In the genomic region with DNA sequence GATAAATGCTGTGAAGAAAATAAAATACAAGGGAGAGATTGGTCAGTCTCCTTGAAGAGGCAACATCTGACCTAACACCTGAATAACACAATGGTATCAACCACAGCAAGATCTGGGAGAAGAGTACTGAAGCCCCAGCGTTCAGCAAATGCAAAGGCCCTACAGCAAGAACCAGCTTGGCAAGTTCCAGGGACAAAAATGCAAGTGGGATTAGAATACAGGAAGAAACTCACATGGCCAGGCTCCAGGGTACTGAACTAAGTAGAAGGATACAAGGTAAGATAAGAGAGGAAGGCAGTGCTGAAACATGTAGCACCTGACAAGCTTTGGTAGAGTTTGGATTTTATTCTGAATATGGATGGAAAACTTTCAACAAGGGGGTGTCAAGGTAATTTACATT, we compare ENCODE assay signal across 1 cellular context.
TF ChIP-seq lines count a peak whose summit lies in the region.

No MANE protein-coding gene starts in this region.

TF ChIP-seq in HepG2, 621 proteins besides CTCF, POLR2A, EP300 and RAD21:
- TF ChIP-seq TAF15 (IDR thresholded peaks at IDR 0.05; ENCODE audit: low read depth, low read length, poor library complexity, severe bottlenecking) = no peak
- TF ChIP-seq THYN1 (CRISPR knock-in tag; IDR thresholded peaks at IDR 0.05; ENCODE audit: borderline replicate concordance, low read depth) = no peak
- no peak for TF ChIP-seq ZNF33B (CRISPR knock-in tag; IDR thresholded peaks at IDR 0.05)
- TF ChIP-seq ZNF609 (CRISPR knock-in tag; IDR thresholded peaks at IDR 0.05; ENCODE audit: borderline replicate concordance) = no peak
- no peak for TF ChIP-seq AFF4 (CRISPR knock-in tag; IDR thresholded peaks at IDR 0.05)
- no peak for TF ChIP-seq ZNF772 (CRISPR knock-in tag; IDR thresholded peaks at IDR 0.05)
- TF ChIP-seq ZNF335 (CRISPR knock-in tag; IDR thresholded peaks at IDR 0.05) = no peak
- no peak for TF ChIP-seq POGK (CRISPR knock-in tag; conservative IDR thresholded peaks at IDR 0.05)
- TF ChIP-seq, protein P1, sequence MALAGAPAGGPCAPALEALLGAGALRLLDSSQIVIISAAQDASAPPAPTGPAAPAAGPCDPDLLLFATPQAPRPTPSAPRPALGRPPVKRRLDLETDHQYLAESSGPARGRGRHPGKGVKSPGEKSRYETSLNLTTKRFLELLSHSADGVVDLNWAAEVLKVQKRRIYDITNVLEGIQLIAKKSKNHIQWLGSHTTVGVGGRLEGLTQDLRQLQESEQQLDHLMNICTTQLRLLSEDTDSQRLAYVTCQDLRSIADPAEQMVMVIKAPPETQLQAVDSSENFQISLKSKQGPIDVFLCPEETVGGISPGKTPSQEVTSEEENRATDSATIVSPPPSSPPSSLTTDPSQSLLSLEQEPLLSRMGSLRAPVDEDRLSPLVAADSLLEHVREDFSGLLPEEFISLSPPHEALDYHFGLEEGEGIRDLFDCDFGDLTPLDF (CRISPR knock-in tag; IDR thresholded peaks at IDR 0.05) = no peak
- no peak for TF ChIP-seq MEF2D (CRISPR knock-in tag; IDR thresholded peaks at IDR 0.05)
- no peak for TF ChIP-seq PTBP1 (IDR thresholded peaks at IDR 0.05; ENCODE audit: low read depth, low read length, poor library complexity, severe bottlenecking)
- no peak for TF ChIP-seq KLF12 (CRISPR knock-in tag; IDR thresholded peaks at IDR 0.05; ENCODE audit: borderline replicate concordance)
- TF ChIP-seq, protein P2, sequence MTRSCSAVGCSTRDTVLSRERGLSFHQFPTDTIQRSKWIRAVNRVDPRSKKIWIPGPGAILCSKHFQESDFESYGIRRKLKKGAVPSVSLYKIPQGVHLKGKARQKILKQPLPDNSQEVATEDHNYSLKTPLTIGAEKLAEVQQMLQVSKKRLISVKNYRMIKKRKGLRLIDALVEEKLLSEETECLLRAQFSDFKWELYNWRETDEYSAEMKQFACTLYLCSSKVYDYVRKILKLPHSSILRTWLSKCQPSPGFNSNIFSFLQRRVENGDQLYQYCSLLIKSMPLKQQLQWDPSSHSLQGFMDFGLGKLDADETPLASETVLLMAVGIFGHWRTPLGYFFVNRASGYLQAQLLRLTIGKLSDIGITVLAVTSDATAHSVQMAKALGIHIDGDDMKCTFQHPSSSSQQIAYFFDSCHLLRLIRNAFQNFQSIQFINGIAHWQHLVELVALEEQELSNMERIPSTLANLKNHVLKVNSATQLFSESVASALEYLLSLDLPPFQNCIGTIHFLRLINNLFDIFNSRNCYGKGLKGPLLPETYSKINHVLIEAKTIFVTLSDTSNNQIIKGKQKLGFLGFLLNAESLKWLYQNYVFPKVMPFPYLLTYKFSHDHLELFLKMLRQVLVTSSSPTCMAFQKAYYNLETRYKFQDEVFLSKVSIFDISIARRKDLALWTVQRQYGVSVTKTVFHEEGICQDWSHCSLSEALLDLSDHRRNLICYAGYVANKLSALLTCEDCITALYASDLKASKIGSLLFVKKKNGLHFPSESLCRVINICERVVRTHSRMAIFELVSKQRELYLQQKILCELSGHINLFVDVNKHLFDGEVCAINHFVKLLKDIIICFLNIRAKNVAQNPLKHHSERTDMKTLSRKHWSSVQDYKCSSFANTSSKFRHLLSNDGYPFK (CRISPR knock-in tag; IDR thresholded peaks at IDR 0.05; ENCODE audit: borderline replicate concordance) = no peak
- TF ChIP-seq AGO1 (IDR thresholded peaks at IDR 0.05; ENCODE audit: low read depth, low read length, poor library complexity, severe bottlenecking) = no peak
- TF ChIP-seq PATZ1 (CRISPR knock-in tag; IDR thresholded peaks at IDR 0.05) = no peak
- TF ChIP-seq ZNF205 (CRISPR knock-in tag; IDR thresholded peaks at IDR 0.05) = no peak
- TF ChIP-seq FOXJ3 (CRISPR knock-in tag; IDR thresholded peaks at IDR 0.05; ENCODE audit: borderline replicate concordance) = no peak
TF ChIP-seq in HepG2: peak in this region for 0.
